Comparison of ENCODE assay signal across 27 cellular contexts in the genomic region with DNA sequence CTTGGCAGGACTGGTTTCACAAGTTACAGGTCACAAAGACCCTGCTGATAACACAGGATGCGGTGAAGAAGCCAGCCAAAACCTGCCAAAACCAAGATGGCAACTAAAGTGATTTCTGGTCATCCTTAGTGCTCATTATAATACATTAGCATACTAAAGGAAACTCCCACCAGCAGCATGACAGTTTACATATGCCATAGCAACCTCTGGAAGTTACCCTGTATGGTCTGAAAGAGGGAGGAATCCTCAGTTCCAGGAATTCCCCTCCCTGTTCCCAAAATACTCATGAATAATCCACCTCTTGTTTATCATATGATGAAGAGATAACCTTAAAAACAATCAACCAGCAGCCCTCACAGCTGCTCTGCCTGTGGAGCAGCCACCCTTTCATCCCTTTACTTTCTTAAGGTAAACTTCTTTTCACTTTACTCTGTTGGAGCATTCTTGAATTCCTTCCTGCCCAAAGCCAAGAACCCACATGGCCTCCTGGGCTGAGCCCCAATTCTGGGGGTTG. TPM values are rescaled to one million over a fixed set of nuclear protein-coding genes. Genes with fewer than 3 reads are reported as not detected.
DNase-seq lines count a peak whose midpoint lies in the region; ATAC-seq, FAIRE-seq and TF ChIP-seq lines count a peak whose summit lies in the region.
"Had no signal": no experiment of that assay in that cellular context is flagged by ENCODE, and none has a peak within 500 bp of the region (broad histone marks: within the 10 kb centered on the region; RNA-seq: fewer than 3 reads in every experiment).

No MANE protein-coding gene starts in this region.

- H3K9ac ChIP-seq in K562 (ENCODE audit: insufficient read depth in 1 of 2, low read depth in 2 of 2, low read length in 2 of 2) (no peak overlapping the region), keratinocyte (ENCODE audit: control insufficient read depth, extremely low read depth, insufficient read depth, low read length) (no peak overlapping the region)

- TF ChIP-seq CTCF in MCF 10A (IDR thresholded peaks at IDR 0.05; ENCODE audit: unreplicated experiment) (no peak), breast epithelium (IDR thresholded peaks at IDR 0.05) (no peak), K562 (IDR thresholded peaks at IDR 0.05 in 2 of 3, conservative IDR thresholded peaks at IDR 0.05 in 1 of 3; ENCODE audit: insufficient read depth in 2 of 3, low read depth in 1 of 3, low read length in 3 of 3) (no peak), keratinocyte (optimal IDR thresholded peaks at IDR 0.05 in 1 of 3, IDR thresholded peaks at IDR 0.05 in 1 of 3, conservative IDR thresholded peaks at IDR 0.05 in 1 of 3; ENCODE audit: extremely low read depth in 1 of 3, insufficient read depth in 2 of 3, low read length in 3 of 3) (no peak)

- in situ Hi-C loops in K562 (cut with MboI), result no loop called here

- ATAC-seq in K562 (peak; percentile 81), left lobe of liver (no peak), HG03354 (IDR thresholded peaks at IDR 0.05; ENCODE audit: poor library complexity, severe bottlenecking, unreplicated experiment) (no peak)
- ATAC-seq in activated CD8-positive, alpha-beta T cell treated with anti-CD3 and anti-CD28 coated beads, Interleukin-2, amount 10 ng/mL, durations not matched to agents 7 days and 5 days, result no peak
- ATAC-seq: activated CD8-positive, alpha-beta T cell treated with anti-CD3 and anti-CD28 coated beads for 36 hours; stimulated activated memory B cell treated with anti-CD40 and anti-IgM and Interleukin-4, amounts not matched to agents 10 μg/mL and 1 μg/mL and 100 μg/mL, for 72 hours; T-cell had no signal

- H3K4me1 ChIP-seq in breast epithelium, result no peaks in the 10 kb centered on the region
- H3K4me1 ChIP-seq in K562 (replicated peaks in 1 of 2; ENCODE audit: control insufficient read depth in 2 of 2, insufficient read depth in 2 of 2, low read length in 2 of 2), result peaks cover 6 to 8% of the 10 kb centered on the region in 2 experiments; a peak in 4 of 5 replicates
- H3K4me1 ChIP-seq in keratinocyte (ENCODE audit: control insufficient read depth, extremely low read depth, insufficient read depth, low read length), result peaks cover 2% of the 10 kb centered on the region
- H3K4me1 ChIP-seq: right lobe of liver had no signal

- 28% methylated on average over 1 of the region's 1 CpG for WGBS in K562 (ENCODE audit: insufficient coverage, low coverage, missing lambda C conversion rate)

- H3K27me3 Mint-ChIP-seq in MCF 10A (ENCODE audit: insufficient read depth, unreplicated experiment), result no peaks in the 10 kb centered on the region
- H3K27me3 Mint-ChIP-seq in activated CD8-positive, alpha-beta T cell treated with anti-CD3 and anti-CD28 coated beads, Interleukin-2, amount 10 ng/mL, durations not matched to agents 7 days and 5 days (ENCODE audit: low read depth), result no peaks in the 10 kb centered on the region
- H3K27me3 Mint-ChIP-seq: activated CD8-positive, alpha-beta T cell treated with anti-CD3 and anti-CD28 coated beads for 36 hours; activated naive CD8-positive, alpha-beta T cell; CD4-positive, alpha-beta T cell; stimulated activated memory B cell treated with anti-CD40 and anti-IgM and Interleukin-4, amounts not matched to agents 10 μg/mL and 1 μg/mL and 100 μg/mL, for 72 hours; T-cell had no signal

- H3K9me3 ChIP-seq in breast epithelium, result no peaks in the 10 kb centered on the region
- H3K9me3 ChIP-seq in K562 (replicated peaks; ENCODE audit: control insufficient read depth, insufficient read depth, low read depth, low read length), result no peaks in the 10 kb centered on the region
- H3K9me3 ChIP-seq in keratinocyte (ENCODE audit: control insufficient read depth, low read depth, low read length), result no peaks in the 10 kb centered on the region
- H3K9me3 ChIP-seq: MG63, right lobe of liver had no signal

- FAIRE-seq in K562 (lab: Jason Lieb, UNC) (peak; percentile 63), keratinocyte (lab: Jason Lieb, UNC) (peak; percentile 78)
- FAIRE-seq: A204.1, GM12892 had no signal

- no peaks in the 10 kb centered on the region for H3K27me3 ChIP-seq in breast epithelium
- no peaks in the 10 kb centered on the region for H3K27me3 ChIP-seq in K562 (ENCODE audit: control insufficient read depth in 2 of 2, insufficient read depth in 2 of 2, low read length in 2 of 2)
- H3K27me3 ChIP-seq in keratinocyte (ENCODE audit: control insufficient read depth, extremely low read depth, insufficient read depth, low read length), result no peaks in the 10 kb centered on the region
- H3K27me3 ChIP-seq: dorsolateral prefrontal cortex, MG63, right lobe of liver had no signal

- peaks cover 4% of the 10 kb centered on the region; the same call in 1 of the 3 replicates for H3K79me2 ChIP-seq in K562 (ENCODE audit: control insufficient read depth, insufficient read depth, low read length)
- no peaks in the 10 kb centered on the region for H3K79me2 ChIP-seq in keratinocyte (ENCODE audit: control insufficient read depth, insufficient read depth, low read length)

- H3K9me3 Mint-ChIP-seq in MCF 10A (ENCODE audit: unreplicated experiment), result no peaks in the 10 kb centered on the region
- no peaks in the 10 kb centered on the region for H3K9me3 Mint-ChIP-seq in activated CD8-positive, alpha-beta T cell treated with anti-CD3 and anti-CD28 coated beads, Interleukin-2, amount 10 ng/mL, durations not matched to agents 7 days and 5 days (ENCODE audit: insufficient read depth)
- H3K9me3 Mint-ChIP-seq: activated CD8-positive, alpha-beta T cell treated with anti-CD3 and anti-CD28 coated beads for 36 hours; CD4-positive, alpha-beta T cell; stimulated activated memory B cell treated with anti-CD40 and anti-IgM and Interleukin-4, amounts not matched to agents 10 μg/mL and 1 μg/mL and 100 μg/mL, for 72 hours; T-cell had no signal

- dilution Hi-C loops in keratinocyte (cut with MboI; ENCODE audit: extremely low pct_ligation_motif_present, low sequenced_read_pairs), result no loop called here

- TF ChIP-seq POLR2A in breast epithelium (IDR thresholded peaks at IDR 0.05) (no peak), K562 (conservative IDR thresholded peaks at IDR 0.05) (no peak)

- no peak for TF ChIP-seq RAD21 in K562 (CRISPR knock-in tag; conservative IDR thresholded peaks at IDR 0.05 in 1 of 2, IDR thresholded peaks at IDR 0.05 in 1 of 2)

- H3K9me1 ChIP-seq in K562 (ENCODE audit: control insufficient read depth, insufficient read depth, low read length) (no peaks in the 10 kb centered on the region), keratinocyte (ENCODE audit: control insufficient read depth, extremely low read depth, insufficient read depth, low read length) (no peaks in the 10 kb centered on the region)

- no peak overlapping the region for H3K4me3 ChIP-seq in breast epithelium
- H3K4me3 ChIP-seq in K562, result no peak overlapping the region
- no peak overlapping the region for H3K4me3 ChIP-seq in keratinocyte (ENCODE audit: control insufficient read depth in 2 of 3, extremely low read depth in 1 of 3, insufficient read depth in 2 of 3, low read depth in 1 of 3, low read length in 3 of 3)
- H3K4me3 ChIP-seq: dorsolateral prefrontal cortex, MG63, right lobe of liver had no signal

- H3K27ac ChIP-seq in breast epithelium (no peak overlapping the region), K562 (ENCODE audit: extremely low read depth, low read depth, low read length) (peak overlapping the region; percentile 24; the same call in 2 of the 3 replicates), keratinocyte (ENCODE audit: control insufficient read depth, insufficient read depth, low read length) (no peak overlapping the region)
- H3K27ac ChIP-seq: right lobe of liver had no signal

- H2AFZ ChIP-seq in K562 (ENCODE audit: low read depth, low read length), result no peak overlapping the region
- H2AFZ ChIP-seq in keratinocyte (ENCODE audit: control insufficient read depth, low read length), result no peak overlapping the region

- TF ChIP-seq EP300 in K562 (IDR thresholded peaks at IDR 0.05; ENCODE audit: low read length), result peak; percentile 29; the same call in 1 of the 2 replicates

- peak overlapping the region; percentile 26 for H3K27ac Mint-ChIP-seq in MCF 10A (ENCODE audit: low read depth, unreplicated experiment)
- no peak overlapping the region for H3K27ac Mint-ChIP-seq in activated CD8-positive, alpha-beta T cell treated with anti-CD3 and anti-CD28 coated beads, Interleukin-2, amount 10 ng/mL, durations not matched to agents 7 days and 5 days
- H3K27ac Mint-ChIP-seq: activated CD8-positive, alpha-beta T cell treated with anti-CD3 and anti-CD28 coated beads for 36 hours; activated naive CD8-positive, alpha-beta T cell; CD4-positive, alpha-beta T cell; stimulated activated memory B cell treated with anti-CD40 and anti-IgM and Interleukin-4, amounts not matched to agents 10 μg/mL and 1 μg/mL and 100 μg/mL, for 72 hours; T-cell had no signal

- H4K20me1 ChIP-seq in K562 (replicated peaks; ENCODE audit: control insufficient read depth, insufficient read depth, low read length) (no peaks in the 10 kb centered on the region), keratinocyte (ENCODE audit: control insufficient read depth, extremely low read depth, insufficient read depth, low read length) (no peaks in the 10 kb centered on the region)

- POLR2A ChIA-PET in MCF 10A (lab: Yijun Ruan, JAX) (no interaction called here), K562 (lab: Yijun Ruan, JAX) (no interaction called here)
- POLR2A ChIA-PET in activated CD8-positive, alpha-beta T cell treated with anti-CD3 and anti-CD28 coated beads, Interleukin-2, amount 10 ng/mL, durations not matched to agents 7 days and 5 days (lab: Charles Lee), result no interaction called here

- no TSS peak for BruUV-seq in MCF 10A (replicated peaks; lab: Mats Ljungman, UMichigan)
- no TSS peak for BruUV-seq in K562 (replicated peaks; lab: Mats Ljungman, UMichigan)

- H3K4me3 Mint-ChIP-seq in MCF 10A (ENCODE audit: unreplicated experiment), result no peak overlapping the region
- no peak overlapping the region for H3K4me3 Mint-ChIP-seq in activated CD8-positive, alpha-beta T cell treated with anti-CD3 and anti-CD28 coated beads, Interleukin-2, amount 10 ng/mL, durations not matched to agents 7 days and 5 days
- H3K4me3 Mint-ChIP-seq: activated CD8-positive, alpha-beta T cell treated with anti-CD3 and anti-CD28 coated beads for 36 hours; activated naive CD8-positive, alpha-beta T cell; CD4-positive, alpha-beta T cell; stimulated activated memory B cell treated with anti-CD40 and anti-IgM and Interleukin-4, amounts not matched to agents 10 μg/mL and 1 μg/mL and 100 μg/mL, for 72 hours; T-cell had no signal

- peaks cover 5% of the 10 kb centered on the region for H3K4me1 Mint-ChIP-seq in MCF 10A (ENCODE audit: insufficient read depth, unreplicated experiment)
- no peaks in the 10 kb centered on the region for H3K4me1 Mint-ChIP-seq in activated CD8-positive, alpha-beta T cell treated with anti-CD3 and anti-CD28 coated beads, Interleukin-2, amount 10 ng/mL, durations not matched to agents 7 days and 5 days (ENCODE audit: low read depth)

- peaks cover 5% of the 10 kb centered on the region for H3K36me3 Mint-ChIP-seq in MCF 10A (ENCODE audit: insufficient read depth, unreplicated experiment)
- peaks cover 2% of the 10 kb centered on the region for H3K36me3 Mint-ChIP-seq in activated CD8-positive, alpha-beta T cell treated with anti-CD3 and anti-CD28 coated beads, Interleukin-2, amount 10 ng/mL, durations not matched to agents 7 days and 5 days (ENCODE audit: low read depth)

- DNase-seq in MCF 10A (ENCODE audit: unreplicated experiment), result no peak
- DNase-seq in breast epithelium (ENCODE audit: low spot score in 2 of 2), result no peak
- peak in 1 of 4 experiments; percentile 43 for DNase-seq in K562 (ENCODE audit: extremely low read depth in 1 of 4, low spot score in 3 of 4)
- DNase-seq in keratinocyte (ENCODE audit: low read depth, low spot score), result no peak
- no peak for DNase-seq in left lobe of liver (ENCODE audit: low spot score)
- no peak for DNase-seq in activated CD8-positive, alpha-beta T cell treated with anti-CD3 and anti-CD28 coated beads, Interleukin-2, amount 10 ng/mL, durations not matched to agents 7 days and 5 days
- no peak for DNase-seq in foreskin melanocyte
- DNase-seq: activated CD4-positive, alpha-beta T cell treated with anti-CD3 and anti-CD28 coated beads for 1 hour; activated CD8-positive, alpha-beta T cell treated with anti-CD3 and anti-CD28 coated beads for 36 hours; activated effector memory CD4-positive, alpha-beta T cell treated with Interleukin-2 at 50 U/mL for 16 hours; CD4-positive, alpha-beta T cell; dorsolateral prefrontal cortex; MG63; NCI-H1105 treated with DMSO at 0.1 percent for 48 hours; NCI-H2029; NCI-H526; NK-92 treated with Interleukin-12 subunit alpha and Interleukin-12 subunit beta, amount 100 ng/mL, for 24 hours; posterior cingulate gyrus; right lobe of liver; SIG-M5; stimulated activated CD4-positive, alpha-beta T cell treated with anti-CD3 and anti-CD28 coated beads, Interleukin-4, amount 100 ng/mL, for 4 hours; T-cell had no signal

- H3K4me2 ChIP-seq in K562 (ENCODE audit: insufficient read depth, low read length), result no peak overlapping the region; the same call in 1 of the 2 replicates
- no peak overlapping the region for H3K4me2 ChIP-seq in keratinocyte (ENCODE audit: control insufficient read depth, extremely low read depth, insufficient read depth, low read depth, low read length)

- H3K36me3 ChIP-seq in breast epithelium, result no peaks in the 10 kb centered on the region
- peaks cover 27% of the 10 kb centered on the region; the same call in 1 of the 3 replicates for H3K36me3 ChIP-seq in K562 (ENCODE audit: control insufficient read depth, insufficient read depth, low read length)
- peaks cover 2 to 6% of the 10 kb centered on the region in 2 experiments for H3K36me3 ChIP-seq in keratinocyte (ENCODE audit: control insufficient read depth in 2 of 2, extremely low read depth in 1 of 2, insufficient read depth in 2 of 2, low read length in 2 of 2)
- H3K36me3 ChIP-seq: MG63 had no signal

- intact Hi-C loops in MCF 10A (cut with micrococcal nuclease) (no loop called here), breast epithelium (cut with DNase I; ENCODE audit: low total_unique reads) (no loop called here), K562 (cut with micrococcal nuclease) (no loop called here)

- CTCF ChIA-PET in MCF 10A (lab: Yijun Ruan, JAX) (no interaction called here), K562 (lab: Yijun Ruan, JAX; ENCODE audit: low intra/inter-chr PET ratio) (no interaction called here)
- CTCF ChIA-PET in activated CD8-positive, alpha-beta T cell treated with anti-CD3 and anti-CD28 coated beads, Interleukin-2, amount 10 ng/mL, durations not matched to agents 7 days and 5 days (lab: Charles Lee), result no interaction called here

RNA-seq across cellular contexts. Expression of gene DPY19L1, which starts 21.9 kb away (rescaled TPM):
- total RNA-seq in MCF 10A (2022) (9.0 and 18.5 TPM in 2 replicates), breast epithelium (10 to 100 TPM; 14.1 to 18.2 (median 17.4) TPM), K562 (2014; rRNA removed) (14.4 and 15.5 TPM in 2 replicates), K562 (2014; rRNA removed; fragmentation: Illumina TruSeq; extraction: Trizol) (27.3 and 28.6 TPM in 2 replicates), K562 (2015; rRNA removed; fragmentation: Illumina TruSeq; extraction: Trizol) (20.0 and 22.2 TPM in 2 replicates), K562 (2021) (22.9 and 27.3 TPM in 2 replicates), left lobe of liver (17.8 TPM)
- 47.4 and 103 TPM in 2 replicates for total RNA-seq in K562 (2011; cell fraction: chromatin; rRNA removed; ENCODE audit: low replicate concordance)
- total RNA-seq in K562 (2011; cell fraction: nucleolus; rRNA removed), result 19.6 and 21.2 TPM in 2 replicates
- 55.1 and 66.5 TPM in 2 replicates for total RNA-seq in K562 (2011; cell fraction: nucleoplasm; rRNA removed)
- polyA plus RNA-seq in K562 (2011; rRNA removed) (23.4 and 34.3 TPM in 2 replicates), K562 (2014; fragmentation: Illumina TruSeq; extraction: Trizol) (17.1 and 22.1 TPM in 2 replicates), K562 (2014; fragmentation: Nextera tagmentation; extraction: Ambion mirVana) (1 to 10 TPM; 4.0 to 4.9 TPM), K562 (2014; rRNA removed) (14.7 and 16.9 TPM in 2 replicates), keratinocyte (11.9 to 29.2 TPM (median 17.4 TPM) in 3 replicates)
- 10.5 and 18.8 TPM in 2 replicates for polyA plus RNA-seq in K562 (2011; cell fraction: cytosol; rRNA removed)
- polyA plus RNA-seq in K562 (2011; cell fraction: nucleus; rRNA removed), result 9.6 and 13.1 TPM in 2 replicates
- 15.1 and 19.7 TPM in 2 replicates for polyA plus RNA-seq in K562 (2012)
- 48.9 and 53.5 TPM in 2 replicates for polyA minus RNA-seq in K562 (2011; rRNA and poly(A)+ RNA removed)
- 16.8 and 21.0 TPM in 2 replicates for polyA minus RNA-seq in K562 (2011; cell fraction: cytosol; rRNA and poly(A)+ RNA removed)
- polyA minus RNA-seq in K562 (2011; cell fraction: nucleus; rRNA and poly(A)+ RNA removed), result 17.4 and 20.5 TPM in 2 replicates
- 3.3 TPM for polyA plus RNA-seq in keratinocyte (2011; ENCODE audit: low read depth)
- 5.1 and 9.1 TPM in 2 replicates for polyA plus RNA-seq in keratinocyte (2011; cell fraction: cytosol; rRNA removed)
- 14.1 and 19.3 TPM in 2 replicates for polyA plus RNA-seq in keratinocyte (2011; cell fraction: nucleus; rRNA removed)
- 3.5 and 14.1 TPM in 2 replicates for polyA plus RNA-seq in keratinocyte (2012; ENCODE audit: low replicate concordance)
- 7.9 to 30.2 TPM (median 11.5 TPM) in 3 replicates for polyA minus RNA-seq in keratinocyte
- 10.6 TPM for polyA minus RNA-seq in keratinocyte (2011; cell fraction: cytosol; rRNA and poly(A)+ RNA removed)
- polyA minus RNA-seq in keratinocyte (2011; cell fraction: nucleus; rRNA and poly(A)+ RNA removed), result 19.1 and 38.9 TPM in 2 replicates
- total RNA-seq in activated CD8-positive, alpha-beta T cell treated with anti-CD3 and anti-CD28 coated beads, Interleukin-2, amount 10 ng/mL, durations not matched to agents 7 days and 5 days, result 10 to 100 TPM; 18.9 to 20.3 TPM
